Comparison of ENCODE assay signal across 23 cellular contexts in genomic region chr13:64992314-64992713, GRCh38.
"Had no signal": no experiment of that assay in that cellular context is flagged by ENCODE, and none has a peak within 500 bp of the region (broad histone marks: within the 10 kb centered on the region; RNA-seq: fewer than 3 reads in every experiment).

No MANE protein-coding gene starts in this region.

- DNase-seq: colonic mucosa; effector CD8-positive, alpha-beta T cell; endodermal cell; foreskin keratinocyte; heart left ventricle; left cardiac atrium; left lung; mammary epithelial cell; mesendoderm; midbrain; naive thymus-derived CD4-positive, alpha-beta T cell; right lobe of liver; spleen; stimulated activated CD4-positive, alpha-beta T cell treated with anti-CD3 and anti-CD28 coated beads, Interleukin-4, amount 100 ng/mL, for 4 hours; upper lobe of left lung had no signal

- H3K4me3 ChIP-seq: colonic mucosa, esophagus muscularis mucosa, gastroesophageal sphincter, heart left ventricle, hepatocyte, left lung, neural progenitor cell, right lobe of liver, spleen, thoracic aorta, tibial nerve, upper lobe of left lung had no signal

- H3K4me1 ChIP-seq: colonic mucosa, esophagus muscularis mucosa, foreskin keratinocyte, gastroesophageal sphincter, heart left ventricle, left lung, neural progenitor cell, parathyroid adenoma, right lobe of liver, spleen, tibial nerve, upper lobe of left lung had no signal

- H3K27me3 ChIP-seq: colonic mucosa, esophagus muscularis mucosa, foreskin keratinocyte, gastroesophageal sphincter, heart left ventricle, hepatocyte, left lung, neural progenitor cell, right lobe of liver, spleen, tibial nerve, upper lobe of left lung had no signal

- H3K9me3 ChIP-seq: colonic mucosa, esophagus muscularis mucosa, gastroesophageal sphincter, heart left ventricle, left lung, right lobe of liver, thoracic aorta, tibial nerve, upper lobe of left lung had no signal

- ATAC-seq: foreskin keratinocyte; gastroesophageal sphincter; heart left ventricle; left cardiac atrium; left lung; naive thymus-derived CD4-positive, alpha-beta T cell; right lobe of liver; stimulated activated memory B cell treated with anti-CD40 and anti-IgM and Interleukin-4, amounts not matched to agents 10 μg/mL and 1 μg/mL and 100 μg/mL, for 72 hours had no signal

- H3K27ac ChIP-seq: colonic mucosa, esophagus muscularis mucosa, foreskin keratinocyte, gastroesophageal sphincter, heart left ventricle, hepatocyte, left lung, neural progenitor cell, parathyroid adenoma, right lobe of liver, spleen, thoracic aorta, tibial nerve, upper lobe of left lung had no signal

- H3K36me3 ChIP-seq: colonic mucosa, esophagus muscularis mucosa, gastroesophageal sphincter, heart left ventricle, left lung, neural progenitor cell, right lobe of liver, spleen, thoracic aorta, tibial nerve, upper lobe of left lung had no signal
